In genomic region chr6:131652472-131652871, GRCh38 we compare ENCODE assay signal across 22 cellular contexts. TPM values are rescaled to one million over a fixed set of nuclear protein-coding genes. Genes with fewer than 3 reads are reported as not detected.
DNase-seq lines count a peak whose midpoint lies in the region; ATAC-seq, FAIRE-seq and TF ChIP-seq lines count a peak whose summit lies in the region.
"Had no signal": no experiment of that assay in that cellular context is flagged by ENCODE, and none has a peak within 500 bp of the region (broad histone marks: within the 10 kb centered on the region; RNA-seq: fewer than 3 reads in every experiment).

No MANE protein-coding gene starts in this region.

- H2AFZ ChIP-seq in hepatocyte = no peak overlapping the region

- POLR2A ChIA-PET in activated CD4-positive, alpha-beta memory T cell treated with anti-CD3 and anti-CD28 coated beads, Interleukin-2, amount 10 ng/mL, durations not matched to agents 7 days and 5 days (lab: Charles Lee) = no interaction called here

- DNase-seq in H54 (ENCODE audit: insufficient read length, low spot score) (no peak), RPMI7951 (ENCODE audit: low read depth) (peak; percentile 41), hepatocyte (ENCODE audit: low spot score) (peak; percentile 54), foreskin melanocyte (no peak), putamen (ENCODE audit: low spot score) (no peak)
- no peak for DNase-seq in activated CD4-positive, alpha-beta memory T cell treated with anti-CD3 and anti-CD28 coated beads, Interleukin-2, amount 10 ng/mL, durations not matched to agents 7 days and 5 days
- DNase-seq: activated CD4-positive, CD25-positive, alpha-beta regulatory T cell; activated naive CD4-positive, alpha-beta T cell treated with Interleukin-2 at 50 U/mL for 16 hours; AML-193; DMS79 treated with DMSO at 0.1 percent for 48 hours; effector memory CD8-positive, alpha-beta T cell; gastrocnemius medialis; occipital lobe; stimulated activated naive CD8-positive, alpha-beta T cell treated with anti-CD3 and anti-CD28 coated beads, Interleukin-15, amount 100 ng/mL, for 72 hours; SW 1271 had no signal

- ATAC-seq in HG02973 (IDR thresholded peaks at IDR 0.05; ENCODE audit: unreplicated experiment) = no peak
- ATAC-seq: effector memory CD8-positive, alpha-beta T cell; gastrocnemius medialis; K562; stimulated activated naive CD8-positive, alpha-beta T cell treated with anti-CD3 and anti-CD28 coated beads, Interleukin-15, amount 100 ng/mL, for 72 hours had no signal

- CTCF ChIA-PET in activated CD4-positive, alpha-beta memory T cell treated with anti-CD3 and anti-CD28 coated beads, Interleukin-2, amount 10 ng/mL, durations not matched to agents 7 days and 5 days (lab: Charles Lee) = interaction anchor here (1.0 kb wide), 1 partner anchor 43 kb away, joined by 3 read pairs; no protein-coding TSS in a partner anchor

- no peaks in the 10 kb centered on the region for H3K9me3 ChIP-seq in hepatocyte (ENCODE audit: low read depth)
- H3K9me3 ChIP-seq: gastrocnemius medialis, HAP-1 had no signal

- no peaks in the 10 kb centered on the region for H3K9me2 ChIP-seq in hepatocyte (replicated peaks; ENCODE audit: insufficient read depth)

- H3K27ac Mint-ChIP-seq in activated CD4-positive, alpha-beta memory T cell treated with anti-CD3 and anti-CD28 coated beads, Interleukin-2, amount 10 ng/mL, durations not matched to agents 7 days and 5 days = no peak overlapping the region
- H3K27ac Mint-ChIP-seq: brain; effector memory CD8-positive, alpha-beta T cell had no signal

- no peaks in the 10 kb centered on the region for H4K20me1 ChIP-seq in hepatocyte (ENCODE audit: insufficient read depth, poor library complexity, severe bottlenecking)

- H3K27me3 Mint-ChIP-seq in activated CD4-positive, alpha-beta memory T cell treated with anti-CD3 and anti-CD28 coated beads, Interleukin-2, amount 10 ng/mL, durations not matched to agents 7 days and 5 days = no peaks in the 10 kb centered on the region
- H3K27me3 Mint-ChIP-seq: brain; effector memory CD8-positive, alpha-beta T cell; stimulated activated naive CD8-positive, alpha-beta T cell treated with anti-CD3 and anti-CD28 coated beads, Interleukin-15, amount 100 ng/mL, for 72 hours had no signal

- TF ChIP-seq CTCF in 22Rv1 (IDR thresholded peaks at IDR 0.05) = no peak
- no peak for TF ChIP-seq CTCF in hepatocyte (IDR thresholded peaks at IDR 0.05; ENCODE audit: poor library complexity)

- peak overlapping the region; percentile 36 for H3K4me2 ChIP-seq in hepatocyte
- H3K4me2 ChIP-seq: smooth muscle cell had no signal

- no peaks in the 10 kb centered on the region for H3K79me2 ChIP-seq in hepatocyte

- H3K4me1 ChIP-seq in hepatocyte (ENCODE audit: insufficient read depth) = peaks cover 16% of the 10 kb centered on the region
- H3K4me1 ChIP-seq: gastrocnemius medialis had no signal

- no peak for TF ChIP-seq POLR2A in H54 (IDR thresholded peaks at IDR 0.05; ENCODE audit: low read depth, low read length)

- no peaks in the 10 kb centered on the region for H3K4me1 Mint-ChIP-seq in activated CD4-positive, alpha-beta memory T cell treated with anti-CD3 and anti-CD28 coated beads, Interleukin-2, amount 10 ng/mL, durations not matched to agents 7 days and 5 days
- H3K4me1 Mint-ChIP-seq: brain; stimulated activated naive CD8-positive, alpha-beta T cell treated with anti-CD3 and anti-CD28 coated beads, Interleukin-15, amount 100 ng/mL, for 72 hours had no signal

- no peak overlapping the region for H3K4me3 ChIP-seq in hepatocyte
- H3K4me3 ChIP-seq: gastrocnemius medialis, HAP-1, K562, smooth muscle cell had no signal

- H3K36me3 Mint-ChIP-seq in activated CD4-positive, alpha-beta memory T cell treated with anti-CD3 and anti-CD28 coated beads, Interleukin-2, amount 10 ng/mL, durations not matched to agents 7 days and 5 days (ENCODE audit: low read depth) = no peaks in the 10 kb centered on the region
- H3K36me3 Mint-ChIP-seq: brain had no signal

- peak overlapping the region; percentile 84 for H3K27ac ChIP-seq in 22Rv1
- peak overlapping the region; percentile 52 for H3K27ac ChIP-seq in hepatocyte
- H3K27ac ChIP-seq: gastrocnemius medialis had no signal

- WGBS in hepatocyte (ENCODE audit: low lambda C conversion rate, missing lambda C conversion rate) = 64% methylated on average over 5 of the region's 5 CpGs

- no peak overlapping the region for H3K4me3 Mint-ChIP-seq in activated CD4-positive, alpha-beta memory T cell treated with anti-CD3 and anti-CD28 coated beads, Interleukin-2, amount 10 ng/mL, durations not matched to agents 7 days and 5 days
- H3K4me3 Mint-ChIP-seq: brain; effector memory CD8-positive, alpha-beta T cell; stimulated activated naive CD8-positive, alpha-beta T cell treated with anti-CD3 and anti-CD28 coated beads, Interleukin-15, amount 100 ng/mL, for 72 hours had no signal

- no peaks in the 10 kb centered on the region for H3K9me3 Mint-ChIP-seq in activated CD4-positive, alpha-beta memory T cell treated with anti-CD3 and anti-CD28 coated beads, Interleukin-2, amount 10 ng/mL, durations not matched to agents 7 days and 5 days
- H3K9me3 Mint-ChIP-seq: brain; effector memory CD8-positive, alpha-beta T cell; stimulated activated naive CD8-positive, alpha-beta T cell treated with anti-CD3 and anti-CD28 coated beads, Interleukin-15, amount 100 ng/mL, for 72 hours had no signal

- no peaks in the 10 kb centered on the region for H3K27me3 ChIP-seq in hepatocyte
- H3K27me3 ChIP-seq: gastrocnemius medialis had no signal

- no peaks in the 10 kb centered on the region for H3K36me3 ChIP-seq in hepatocyte (replicated peaks; ENCODE audit: insufficient read depth, low read depth)
- H3K36me3 ChIP-seq: gastrocnemius medialis, HAP-1 had no signal

- peak; percentile 92 for FAIRE-seq in H54 (lab: Jason Lieb, UNC)
- FAIRE-seq: K562 had no signal

RNA-seq across cellular contexts. Expression of gene ENPP3, which starts 15.4 kb away (rescaled TPM):
- total RNA-seq in RPMI7951 (2014; rRNA removed; shearing (Covaris generic)) = 0.48 and 1.9 TPM in 2 replicates
- total RNA-seq in hepatocyte = 1.0 and 2.7 TPM in 2 replicates
- 0.98 TPM in 1 of 2 replicates, not detected in the other for polyA plus RNA-seq in hepatocyte
- total RNA-seq in activated CD4-positive, alpha-beta memory T cell treated with anti-CD3 and anti-CD28 coated beads, Interleukin-2, amount 10 ng/mL, durations not matched to agents 7 days and 5 days = under 1 TPM; 0.38 to 0.45 TPM

RNA-seq across cellular contexts. Expression of gene MED23, which starts 24.4 kb away (rescaled TPM):
- 28.3 and 32.1 TPM in 2 replicates for total RNA-seq in RPMI7951 (2014; rRNA removed; shearing (Covaris generic))
- 34.4 and 42.1 TPM in 2 replicates for total RNA-seq in hepatocyte
- 13.4 and 17.1 TPM in 2 replicates for polyA plus RNA-seq in hepatocyte
- 10 to 100 TPM; 32.1 to 33.1 TPM for total RNA-seq in activated CD4-positive, alpha-beta memory T cell treated with anti-CD3 and anti-CD28 coated beads, Interleukin-2, amount 10 ng/mL, durations not matched to agents 7 days and 5 days

RNA-seq across cellular contexts. Expression of gene OR2A4, which starts 48.7 kb away (rescaled TPM):
- total RNA-seq in RPMI7951 (2014; rRNA removed; shearing (Covaris generic)) = not detected in 2 replicates
- total RNA-seq in hepatocyte = not detected in 2 replicates
- 1.5 TPM in 1 of 2 replicates, not detected in the other for polyA plus RNA-seq in hepatocyte
- not detected for total RNA-seq in activated CD4-positive, alpha-beta memory T cell treated with anti-CD3 and anti-CD28 coated beads, Interleukin-2, amount 10 ng/mL, durations not matched to agents 7 days and 5 days
- total RNA-seq: K562, mesenteric fat pad, occipital lobe had no signal

RNA-seq across cellular contexts. Expression of gene CTAGE9, which starts 58.3 kb away (rescaled TPM):
- not detected in 2 replicates for total RNA-seq in RPMI7951 (2014; rRNA removed; shearing (Covaris generic))
- total RNA-seq in hepatocyte = 0.20 and 0.80 TPM in 2 replicates
- polyA plus RNA-seq in hepatocyte = not detected in 2 replicates
- not detected for total RNA-seq in activated CD4-positive, alpha-beta memory T cell treated with anti-CD3 and anti-CD28 coated beads, Interleukin-2, amount 10 ng/mL, durations not matched to agents 7 days and 5 days
- total RNA-seq: gastrocnemius medialis, K562, mesenteric fat pad, occipital lobe, smooth muscle cell had no signal
- polyA plus RNA-seq: K562, smooth muscle cell had no signal

Comparison
In these comparisons a context has a peak if more than half of its experiments do, and no peak if none do; other contexts are left out.
1. DNase-seq: peak in RPMI7951 (single experiment) and hepatocyte (single experiment); none in H54 (single experiment), foreskin melanocyte (single experiment), activated CD4-positive, alpha-beta memory T cell treated with anti-CD3 and anti-CD28 coated beads, Interleukin-2, amount 10 ng/mL, durations not matched to agents 7 days and 5 days (single experiment) and putamen (single experiment).